ENCODE assay signal across 12 cellular contexts in genomic region chr11:44979536-44980399, GRCh38. TPM values are rescaled to one million over a fixed set of nuclear protein-coding genes. Genes with fewer than 3 reads are reported as not detected.
DNase-seq lines count a peak whose midpoint lies in the region; ATAC-seq and TF ChIP-seq lines count a peak whose summit lies in the region.
"Had no signal": no experiment of that assay in that cellular context is flagged by ENCODE, and none has a peak within 500 bp of the region (broad histone marks: within the 10 kb centered on the region; RNA-seq: fewer than 3 reads in every experiment).

No MANE protein-coding gene starts in this region.

- H3K9me3 ChIP-seq in esophagus (ENCODE audit: control insufficient read depth in 2 of 2, insufficient read depth in 1 of 2, low read depth in 1 of 2, low read length in 1 of 2) = no peaks in the 10 kb centered on the region
- H3K9me3 ChIP-seq: tibial artery had no signal

- ATAC-seq in GM23338 = peak; percentile 30

- peak overlapping the region; percentile 2; the same call in 1 of the 3 replicates for H3K4me3 Mint-ChIP-seq in GM23338
- no peak overlapping the region for H3K4me3 Mint-ChIP-seq in activated T-cell treated with anti-CD3 and anti-CD28 coated beads, Interleukin-2, amount 50 U/mL, for 24 hours
- H3K4me3 Mint-ChIP-seq: activated CD8-positive, alpha-beta T cell treated with anti-CD3 and anti-CD28 coated beads, Interleukin-2, amount 10 ng/mL, durations not matched to agents 7 days and 5 days had no signal

- DNase-seq in GM23338 (ENCODE audit: low spot score) = peak; percentile 43
- DNase-seq in NCI-H345 treated with DMSO at 0.1 percent for 48 hours (lab: John Stamatoyannopoulos, UW; ENCODE audit: unreplicated experiment) = peak; percentile 80
- peak; percentile 83 for DNase-seq in posterior vena cava (ENCODE audit: low spot score)
- DNase-seq in SK-N-DZ (ENCODE audit: low spot score) = no peak
- DNase-seq in activated T-cell treated with anti-CD3 and anti-CD28 coated beads, Interleukin-2, amount 50 U/mL, for 24 hours = no peak
- DNase-seq in nucleus accumbens (lab: John Stamatoyannopoulos, UW) = no peak
- DNase-seq in pons (ENCODE audit: low spot score) = no peak
- DNase-seq: activated CD8-positive, alpha-beta T cell treated with anti-CD3 and anti-CD28 coated beads, Interleukin-2, amount 10 ng/mL, durations not matched to agents 7 days and 5 days; effector memory CD4-positive, alpha-beta T cell; GDM1; tibial artery had no signal

- no peak overlapping the region for H3K27ac ChIP-seq in GM23338 (ENCODE audit: low read depth)
- H3K27ac ChIP-seq in esophagus (ENCODE audit: low read depth in 2 of 2, low read length in 1 of 2) = peak overlapping the region; percentile 55 to 83
- H3K27ac ChIP-seq: tibial artery had no signal

- intact Hi-C loops in posterior vena cava (cut with DNase I) = loop anchor here in 1 of 2 donors (10.0 kb wide), 3 partner anchors 65 to 1535 kb away; no protein-coding TSS in a partner anchor

- peak overlapping the region; percentile 15; the same call in 1 of the 2 replicates for H3K27ac Mint-ChIP-seq in GM23338
- no peak overlapping the region for H3K27ac Mint-ChIP-seq in activated T-cell treated with anti-CD3 and anti-CD28 coated beads, Interleukin-2, amount 50 U/mL, for 24 hours
- H3K27ac Mint-ChIP-seq: activated CD8-positive, alpha-beta T cell treated with anti-CD3 and anti-CD28 coated beads, Interleukin-2, amount 10 ng/mL, durations not matched to agents 7 days and 5 days had no signal

- no peaks in the 10 kb centered on the region for H3K36me3 Mint-ChIP-seq in GM23338 (ENCODE audit: low read depth)
- no peaks in the 10 kb centered on the region for H3K36me3 Mint-ChIP-seq in activated T-cell treated with anti-CD3 and anti-CD28 coated beads, Interleukin-2, amount 50 U/mL, for 24 hours (ENCODE audit: low read depth)

- peaks cover 12% of the 10 kb centered on the region for H3K27me3 Mint-ChIP-seq in GM23338 (ENCODE audit: insufficient read depth, low read depth, poor library complexity)
- H3K27me3 Mint-ChIP-seq in activated T-cell treated with anti-CD3 and anti-CD28 coated beads, Interleukin-2, amount 50 U/mL, for 24 hours = no peaks in the 10 kb centered on the region

- H3K36me3 ChIP-seq in GM23338 (ENCODE audit: insufficient read depth) (no peaks in the 10 kb centered on the region), esophagus (ENCODE audit: control insufficient read depth in 2 of 2, insufficient read depth in 2 of 2, low read length in 1 of 2) (no peaks in the 10 kb centered on the region)
- H3K36me3 ChIP-seq: tibial artery had no signal

- TF ChIP-seq CTCF in GM23338 (conservative IDR thresholded peaks at IDR 0.05; ENCODE audit: low read depth in 2 of 2) = no peak

- no peaks in the 10 kb centered on the region for H3K9me3 Mint-ChIP-seq in GM23338
- H3K9me3 Mint-ChIP-seq in activated T-cell treated with anti-CD3 and anti-CD28 coated beads, Interleukin-2, amount 50 U/mL, for 24 hours = no peaks in the 10 kb centered on the region

- H3K4me2 ChIP-seq in GM23338 = peak overlapping the region; percentile 51

- H3K79me2 ChIP-seq in GM23338 (replicated peaks; ENCODE audit: insufficient read depth) = no peaks in the 10 kb centered on the region

- no peak overlapping the region for H3K4me3 ChIP-seq in GM23338
- no peak overlapping the region for H3K4me3 ChIP-seq in esophagus (ENCODE audit: low read depth in 1 of 2, low read length in 2 of 2)
- H3K4me3 ChIP-seq: tibial artery had no signal

- peak overlapping the region; percentile 97 for H2AFZ ChIP-seq in GM23338

- no peaks in the 10 kb centered on the region for H3K27me3 ChIP-seq in GM23338 (ENCODE audit: insufficient read depth)
- H3K27me3 ChIP-seq in esophagus (ENCODE audit: control insufficient read depth in 1 of 2, insufficient read depth in 2 of 2, low read length in 2 of 2) = no peaks in the 10 kb centered on the region

- WGBS in esophagus, 2 donors = 52 to 55% methylated on average over 25 of the region's 25 CpGs

- peaks cover 25% of the 10 kb centered on the region for H3K4me1 Mint-ChIP-seq in GM23338
- H3K4me1 Mint-ChIP-seq in activated T-cell treated with anti-CD3 and anti-CD28 coated beads, Interleukin-2, amount 50 U/mL, for 24 hours (ENCODE audit: low read depth) = peaks cover 7% of the 10 kb centered on the region

- H3F3A ChIP-seq in GM23338 (replicated peaks; ENCODE audit: low read depth) = 0 out of 2 replicates have a peak, but pooled peaks cover 6% of the 10 kb centered on the region

- H3K9me2 ChIP-seq in GM23338 (ENCODE audit: insufficient read depth) = no peaks in the 10 kb centered on the region

- H3K4me1 ChIP-seq in GM23338 (ENCODE audit: insufficient read depth) (peaks cover 16% of the 10 kb centered on the region; the same call in 1 of the 2 replicates), esophagus (ENCODE audit: control insufficient read depth in 2 of 2, insufficient read depth in 2 of 2, low read length in 1 of 2) (peaks cover 5 to 22% of the 10 kb centered on the region in 2 donors)

- no peaks in the 10 kb centered on the region for H4K20me1 ChIP-seq in GM23338 (replicated peaks; ENCODE audit: insufficient read depth)

TF ChIP-seq in GM23338, 12 proteins besides CTCF, POLR2A, EP300 and RAD21 (continues in another document):
- TF ChIP-seq ETS1 (IDR thresholded peaks at IDR 0.05) (no peak), JUNB (IDR thresholded peaks at IDR 0.05; ENCODE audit: unreplicated experiment) (no peak), NANOG (IDR thresholded peaks at IDR 0.05; ENCODE audit: borderline replicate concordance) (no peak), EZH2phosphoT487 (IDR thresholded peaks at IDR 0.05; ENCODE audit: unreplicated experiment) (no peak), EZH2 (IDR thresholded peaks at IDR 0.05; ENCODE audit: low read depth, unreplicated experiment) (no peak)

RNA-seq across cellular contexts. Expression of gene TP53I11, which starts 29.1 kb away (rescaled TPM):
- 33.4 and 43.9 TPM in 2 replicates for total RNA-seq in GM23338 (2014; rRNA removed; shearing (Covaris generic))
- polyA plus RNA-seq in GM23338 (2016; fragmentation: Nextera tagmentation; extraction: Ambion mirVana) (22.5 and 23.5 TPM in 2 replicates), esophagus (10 to 100 TPM; 10.3 to 37.2 TPM)
- 100 to 1,000 TPM; 107 to 186 TPM for total RNA-seq in posterior vena cava
- 16.0 and 23.6 TPM in 2 replicates for polyA plus RNA-seq in SK-N-DZ (2014; cell fraction: cytosol; rRNA removed)
- polyA plus RNA-seq in SK-N-DZ (2014; cell fraction: nucleus; rRNA removed) = 26.8 and 36.3 TPM in 2 replicates

Comparison
In these comparisons a context has a peak if more than half of its experiments do, and no peak if none do; other contexts are left out.
1. DNase-seq: peak in GM23338 (single experiment), NCI-H345 treated with DMSO at 0.1 percent for 48 hours (single experiment) and posterior vena cava (single experiment); none in SK-N-DZ (single experiment), activated T-cell treated with anti-CD3 and anti-CD28 coated beads, Interleukin-2, amount 50 U/mL, for 24 hours (single experiment), nucleus accumbens (0 of 56) and pons (single experiment).